17 cellular contexts compared by ENCODE assay signal in genomic region chr13:60661514-60661913, GRCh38.
"Had no signal": no experiment of that assay in that cellular context is flagged by ENCODE, and none has a peak within 500 bp of the region (broad histone marks: within the 10 kb centered on the region; RNA-seq: fewer than 3 reads in every experiment).

No MANE protein-coding gene starts in this region.

- H3K4me2 ChIP-seq: smooth muscle cell had no signal

- H3K9me3 ChIP-seq: adrenal gland, esophagus muscularis mucosa, gastroesophageal sphincter, ovary, right lobe of liver, stomach had no signal

- DNase-seq: activated CD4-positive, alpha-beta T cell treated with anti-CD3 and anti-CD28 coated beads, Interleukin-2, amount 50 U/mL, for 1 hour; activated CD4-positive, CD25-positive, alpha-beta regulatory T cell treated with anti-CD3 and anti-CD28 coated beads, Interleukin-2, amount 50 U/mL, for 72 hours; activated gamma-delta T cell; adrenal gland; cerebellar nuclear complex; cortex of kidney; effector CD8-positive, alpha-beta T cell; heart right ventricle; mesenchymal stem cell; naive thymus-derived CD4-positive, alpha-beta T cell; ovary; right lobe of liver; stimulated activated CD4-positive, alpha-beta T cell treated with anti-CD3 and anti-CD28 coated beads, Interleukin-4, amount 100 ng/mL, for 24 hours; stomach had no signal

- H3K27ac ChIP-seq: adrenal gland, esophagus muscularis mucosa, gastroesophageal sphincter, heart right ventricle, ovary, right lobe of liver, stomach had no signal

- H3K27me3 ChIP-seq: adrenal gland, esophagus muscularis mucosa, heart right ventricle, ovary, right lobe of liver, stomach had no signal

- H3K36me3 ChIP-seq: adrenal gland, esophagus muscularis mucosa, gastroesophageal sphincter, heart right ventricle, ovary, right lobe of liver, stomach had no signal

- H3K4me1 ChIP-seq: adrenal gland, esophagus muscularis mucosa, gastroesophageal sphincter, heart right ventricle, right lobe of liver, stomach had no signal

- H3K4me3 ChIP-seq: adrenal gland, esophagus muscularis mucosa, gastroesophageal sphincter, heart right ventricle, ovary, right lobe of liver, smooth muscle cell, stomach had no signal
